In genomic region chrX:39174761-39175417, GRCh38 we compare ENCODE assay signal across 9 cellular contexts.
DNase-seq lines count a peak whose midpoint lies in the region; FAIRE-seq and TF ChIP-seq lines count a peak whose summit lies in the region.
"Had no signal": no experiment of that assay in that cellular context is flagged by ENCODE, and none has a peak within 500 bp of the region (broad histone marks: within the 10 kb centered on the region; RNA-seq: fewer than 3 reads in every experiment).

No MANE protein-coding gene starts in this region.

- H3K9ac ChIP-seq in endothelial cell of umbilical vein (replicated peaks; ENCODE audit: extremely low read depth, insufficient read depth, low read length): no peak overlapping the region

- H4K20me1 ChIP-seq in endothelial cell of umbilical vein (replicated peaks; ENCODE audit: control insufficient read depth, extremely low read depth, insufficient read depth, low read length): no peaks in the 10 kb centered on the region

- H3K79me2 ChIP-seq in endothelial cell of umbilical vein (ENCODE audit: control insufficient read depth, insufficient read depth, low read length): no peaks in the 10 kb centered on the region

- intact Hi-C loops in endothelial cell of umbilical vein (cut with micrococcal nuclease): no loop called here

- CTCF ChIA-PET in endothelial cell of umbilical vein (lab: Charles Lee): no interaction called here

- no peak overlapping the region for H3K4me3 ChIP-seq in endothelial cell of umbilical vein (replicated peaks in 1 of 3; ENCODE audit: insufficient read depth in 1 of 3, low read depth in 1 of 3, low read length in 3 of 3)

- H3K4me1 ChIP-seq in endothelial cell of umbilical vein (ENCODE audit: control insufficient read depth, extremely low read depth, insufficient read depth, low read length): no peaks in the 10 kb centered on the region

- no TSS peak for BruUV-seq in endothelial cell of umbilical vein (replicated peaks; lab: Mats Ljungman, UMichigan)

- POLR2A ChIA-PET in endothelial cell of umbilical vein (lab: Charles Lee): no interaction called here

- no peak for FAIRE-seq in endothelial cell of umbilical vein (lab: Jason Lieb, UNC)
- FAIRE-seq in D721Med (lab: Jason Lieb, UNC): no peak

- no peak overlapping the region for H3K27ac ChIP-seq in endothelial cell of umbilical vein (ENCODE audit: insufficient read depth, low read depth, low read length)

- TF ChIP-seq CTCF in endothelial cell of umbilical vein (IDR thresholded peaks at IDR 0.05; ENCODE audit: extremely low read depth in 1 of 2, insufficient read depth in 1 of 2, low read depth in 1 of 2, low read length in 2 of 2): no peak
- no peak for TF ChIP-seq CTCF in D721Med (IDR thresholded peaks at IDR 0.05; ENCODE audit: insufficient read depth, missing control alignments)

- H3K4me2 ChIP-seq in endothelial cell of umbilical vein (ENCODE audit: insufficient read depth, low read length): no peak overlapping the region

- TF ChIP-seq POLR2A in endothelial cell of umbilical vein (IDR thresholded peaks at IDR 0.05; ENCODE audit: low read depth, low read length): no peak

- dilution Hi-C loops in endothelial cell of umbilical vein (cut with MboI; ENCODE audit: extremely low pct_ligation_motif_present, low sequenced_read_pairs): no loop called here

- H3K9me1 ChIP-seq in endothelial cell of umbilical vein (replicated peaks; ENCODE audit: control insufficient read depth, extremely low read depth, insufficient read depth, low read length): no peaks in the 10 kb centered on the region

- no peaks in the 10 kb centered on the region for H3K36me3 ChIP-seq in endothelial cell of umbilical vein (ENCODE audit: control insufficient read depth in 2 of 2, extremely low read depth in 1 of 2, insufficient read depth in 2 of 2, low read length in 2 of 2)

- DNase-seq in NCI-H146 (lab: John Stamatoyannopoulos, UW) (peak; percentile 14), NCI-H146 treated with DMSO at 0.1 percent for 48 hours (lab: John Stamatoyannopoulos, UW; ENCODE audit: unreplicated experiment) (no peak), endothelial cell of umbilical vein (ENCODE audit: low read depth, low spot score) (peak; percentile 19), D721Med (ENCODE audit: insufficient read length, low spot score) (no peak), HCEC 1CT (no peak), 8988T (no peak)
- DNase-seq in activated CD4-positive, CD25-positive, alpha-beta regulatory T cell (lab: John Stamatoyannopoulos, UW): peak in 3 of 4 experiments; percentile 1 to 2 (median 2)
- peak; percentile 16 to 51 (median 30) for DNase-seq in stimulated activated naive CD4-positive, alpha-beta T cell (lab: John Stamatoyannopoulos, UW)
- DNase-seq: ACHN had no signal

- no peaks in the 10 kb centered on the region for H3K9me3 ChIP-seq in endothelial cell of umbilical vein (replicated peaks; ENCODE audit: control insufficient read depth, insufficient read depth, low read length)

- no peak overlapping the region for H2AFZ ChIP-seq in endothelial cell of umbilical vein (ENCODE audit: low read depth, low read length)

- no peaks in the 10 kb centered on the region for H3K27me3 ChIP-seq in endothelial cell of umbilical vein (ENCODE audit: control insufficient read depth in 2 of 2, insufficient read depth in 2 of 2, low read length in 2 of 2)

TF ChIP-seq in endothelial cell of umbilical vein, 7 proteins besides CTCF, POLR2A, EP300 and RAD21:
- TF ChIP-seq JUN (IDR thresholded peaks at IDR 0.05; ENCODE audit: borderline replicate concordance, insufficient read depth, insufficient read length, low read depth) (no peak), EZH2 (IDR thresholded peaks at IDR 0.05; ENCODE audit: borderline replicate concordance, low read depth, low read length, severe bottlenecking) (no peak), MAX (IDR thresholded peaks at IDR 0.05; ENCODE audit: insufficient read depth, insufficient read length) (no peak), POLR2AphosphoS5 (IDR thresholded peaks at IDR 0.05; ENCODE audit: insufficient read depth, low read depth, low read length) (no peak), GATA2 (IDR thresholded peaks at IDR 0.05; ENCODE audit: insufficient read depth, insufficient read length, low read depth, low read length) (no peak), MYC (IDR thresholded peaks at IDR 0.05; ENCODE audit: low read depth, low read length) (no peak), FOS (IDR thresholded peaks at IDR 0.05; ENCODE audit: borderline replicate concordance, insufficient read depth, low read length) (no peak)
TF ChIP-seq in endothelial cell of umbilical vein: peak in this region for 0.

Comparison
In these comparisons a context has a peak if more than half of its experiments do, and no peak if none do; other contexts are left out.
1. DNase-seq: peak in NCI-H146 (single experiment), activated CD4-positive, CD25-positive, alpha-beta regulatory T cell (3 of 4), endothelial cell of umbilical vein (single experiment) and stimulated activated naive CD4-positive, alpha-beta T cell (6 of 6); none in NCI-H146 treated with DMSO at 0.1 percent for 48 hours (single experiment), D721Med (single experiment), HCEC 1CT (single experiment) and 8988T (single experiment).